In genomic region chr2:102061962-102062795, GRCh38 we compare ENCODE assay signal across 10 cellular contexts.
DNase-seq lines count a peak whose midpoint lies in the region; ATAC-seq and TF ChIP-seq lines count a peak whose summit lies in the region.
"Had no signal": no experiment of that assay in that cellular context is flagged by ENCODE, and none has a peak within 500 bp of the region (broad histone marks: within the 10 kb centered on the region; RNA-seq: fewer than 3 reads in every experiment).

No MANE protein-coding gene starts in this region.

- TF ChIP-seq CTCF in activated CD8-positive, alpha-beta T cell treated with anti-CD3 and anti-CD28 coated beads for 36 hours (IDR thresholded peaks at IDR 0.05), result no peak
- TF ChIP-seq CTCF in fibroblast of the aortic adventitia (IDR thresholded peaks at IDR 0.05; ENCODE audit: insufficient read depth, low read length) (no peak), sigmoid colon (IDR thresholded peaks at IDR 0.05) (no peak)

- peak; percentile 91 for ATAC-seq in activated CD8-positive, alpha-beta T cell treated with anti-CD3 and anti-CD28 coated beads for 36 hours
- ATAC-seq in GM18505 (IDR thresholded peaks at IDR 0.05; ENCODE audit: unreplicated experiment) (no peak), HG03460 (IDR thresholded peaks at IDR 0.05; ENCODE audit: unreplicated experiment) (no peak), GM19452 (IDR thresholded peaks at IDR 0.05; ENCODE audit: unreplicated experiment) (no peak)

- H3K4me3 Mint-ChIP-seq in activated CD8-positive, alpha-beta T cell treated with anti-CD3 and anti-CD28 coated beads for 36 hours, result no peak overlapping the region

- peak overlapping the region; percentile 89 to 98 (median 94) for H3K27ac ChIP-seq in sigmoid colon

- peaks cover 36% of the 10 kb centered on the region for H3K4me1 Mint-ChIP-seq in activated CD8-positive, alpha-beta T cell treated with anti-CD3 and anti-CD28 coated beads for 36 hours (ENCODE audit: low read depth)

- POLR2A ChIA-PET in activated CD8-positive, alpha-beta T cell treated with anti-CD3 and anti-CD28 coated beads for 36 hours (lab: Charles Lee), result interaction anchor here (1.0 to 4.8 kb wide), 8 partner anchors 11 to 179 kb away, joined by 3 to 25 read pairs (median 4); partner anchors contain the start of gene IL1R1

- H3K9me3 Mint-ChIP-seq in activated CD8-positive, alpha-beta T cell treated with anti-CD3 and anti-CD28 coated beads for 36 hours, result no peaks in the 10 kb centered on the region

- TF ChIP-seq POLR2A in sigmoid colon (IDR thresholded peaks at IDR 0.05) (no peak), GM18505 (IDR thresholded peaks at IDR 0.05; ENCODE audit: borderline replicate concordance, extremely low read depth, insufficient read depth, insufficient read length) (no peak)

- CTCF ChIA-PET in activated CD8-positive, alpha-beta T cell treated with anti-CD3 and anti-CD28 coated beads for 36 hours (lab: Charles Lee), result interaction anchor here (0.6 to 2.5 kb wide), 15 partner anchors 11 to 381 kb away, joined by 3 to 22 read pairs (median 4); no protein-coding TSS in a partner anchor

- H3K27me3 Mint-ChIP-seq in activated CD8-positive, alpha-beta T cell treated with anti-CD3 and anti-CD28 coated beads for 36 hours, result no peaks in the 10 kb centered on the region

- H3K27me3 ChIP-seq in sigmoid colon, result no peaks in the 10 kb centered on the region

- no peaks in the 10 kb centered on the region for H3K36me3 ChIP-seq in sigmoid colon

- peaks cover 0 to 78% (median 68%) of the 10 kb centered on the region in 4 donors for H3K4me1 ChIP-seq in sigmoid colon

- DNase-seq in ELR (ENCODE audit: low read depth) (peak; percentile 71), fibroblast of the aortic adventitia (ENCODE audit: low read depth) (peak; percentile 97), sigmoid colon (no peak), NCI-H1417 treated with DMSO at 0.1 percent for 48 hours (lab: John Stamatoyannopoulos, UW) (no peak)
- DNase-seq in activated CD8-positive, alpha-beta T cell treated with anti-CD3 and anti-CD28 coated beads for 36 hours, result peak; percentile 50
- DNase-seq: mammary epithelial cell, SHP77 treated with DMSO at 0.1 percent for 48 hours had no signal

- H3K4me3 ChIP-seq in fibroblast of the aortic adventitia (ENCODE audit: low read depth, low read length) (no peak overlapping the region), sigmoid colon (no peak overlapping the region)

- intact Hi-C loops in activated CD8-positive, alpha-beta T cell treated with anti-CD3 and anti-CD28 coated beads for 36 hours (cut with micrococcal nuclease), result loop anchor here (2.0 kb wide), 1 partner anchor 21 kb away; no protein-coding TSS in a partner anchor
- intact Hi-C loops in sigmoid colon (cut with DNase I), result loop anchor here (5.0 kb wide), 2 partner anchors 40 to 365 kb away; partner anchors contain the start of gene MAP4K4

- peak in 3 of 4 donors; percentile 29 to 71 (median 62) for TF ChIP-seq EP300 in sigmoid colon (IDR thresholded peaks at IDR 0.05)

- H3K9me3 ChIP-seq in sigmoid colon, result no peaks in the 10 kb centered on the region

- peak overlapping the region; percentile 70 for H3K27ac Mint-ChIP-seq in activated CD8-positive, alpha-beta T cell treated with anti-CD3 and anti-CD28 coated beads for 36 hours

- WGBS in sigmoid colon, 2 donors, result 73 to 83% methylated on average over 8 of the region's 8 CpGs

- H3K36me3 Mint-ChIP-seq in activated CD8-positive, alpha-beta T cell treated with anti-CD3 and anti-CD28 coated beads for 36 hours (ENCODE audit: low read depth), result no peaks in the 10 kb centered on the region

Comparison
In these comparisons a context has a peak if more than half of its experiments do, and no peak if none do; other contexts are left out.
1. DNase-seq: peak in ELR (single experiment), activated CD8-positive, alpha-beta T cell treated with anti-CD3 and anti-CD28 coated beads for 36 hours (single experiment) and fibroblast of the aortic adventitia (single experiment); none in sigmoid colon (single experiment) and NCI-H1417 treated with DMSO at 0.1 percent for 48 hours (single experiment).